Comparison of ENCODE assay signal across 9 cellular contexts in the genomic region with DNA sequence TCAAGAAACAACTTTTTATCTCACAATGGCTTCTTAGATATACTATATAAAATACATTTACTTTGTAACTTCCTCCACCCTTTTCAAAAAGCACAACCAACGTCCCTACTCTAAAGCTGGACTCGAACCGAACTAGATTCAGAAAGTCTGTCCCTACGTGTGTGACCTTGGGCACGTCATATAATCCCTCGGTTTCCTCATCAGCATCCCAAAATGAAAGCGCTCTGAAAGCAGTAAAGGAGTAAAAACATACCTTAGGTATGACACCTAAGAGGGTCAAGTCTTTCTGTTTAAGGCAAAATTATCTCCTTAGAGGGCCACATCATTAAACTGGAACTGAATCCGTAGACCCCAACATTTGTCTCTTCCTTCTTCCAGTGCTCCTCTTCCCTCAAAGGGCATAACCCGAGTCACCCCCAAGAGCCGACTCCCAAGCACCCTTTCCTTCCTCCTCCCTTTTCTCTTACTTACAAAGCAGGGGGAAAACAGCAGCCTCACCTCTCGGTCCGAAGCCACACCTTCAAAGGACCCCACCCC. TPM values are rescaled to one million over a fixed set of nuclear protein-coding genes. Genes with fewer than 3 reads are reported as not detected.
DNase-seq lines count a peak whose midpoint lies in the region; ATAC-seq and TF ChIP-seq lines count a peak whose summit lies in the region.
"Had no signal": no experiment of that assay in that cellular context is flagged by ENCODE, and none has a peak within 500 bp of the region (broad histone marks: within the 10 kb centered on the region; RNA-seq: fewer than 3 reads in every experiment).

No MANE protein-coding gene starts in this region.

- H3K4me1 ChIP-seq in SJCRH30 (0 out of 2 replicates have a peak, but pooled peaks cover 2% of the 10 kb centered on the region), gastroesophageal sphincter (peaks cover 0 to 44% (median 4%) of the 10 kb centered on the region in 3 donors)

- no peak for TF ChIP-seq POLR2A in gastroesophageal sphincter (IDR thresholded peaks at IDR 0.05)

- no peak overlapping the region for H3K4me3 Mint-ChIP-seq in stimulated activated effector memory CD8-positive, alpha-beta T cell treated with anti-CD3 and anti-CD28 coated beads, Interleukin-12 subunit alpha, Interleukin-12 subunit beta, amount 100 ng/mL, for 72 hours
- H3K4me3 Mint-ChIP-seq: naive B cell had no signal

- H3K27ac Mint-ChIP-seq in stimulated activated effector memory CD8-positive, alpha-beta T cell treated with anti-CD3 and anti-CD28 coated beads, Interleukin-12 subunit alpha, Interleukin-12 subunit beta, amount 100 ng/mL, for 72 hours: no peak overlapping the region
- H3K27ac Mint-ChIP-seq: naive B cell had no signal

- H3K27me3 ChIP-seq in SJCRH30 (no peaks in the 10 kb centered on the region), gastroesophageal sphincter (no peaks in the 10 kb centered on the region)

- no peaks in the 10 kb centered on the region for H3K9me3 Mint-ChIP-seq in stimulated activated effector memory CD8-positive, alpha-beta T cell treated with anti-CD3 and anti-CD28 coated beads, Interleukin-12 subunit alpha, Interleukin-12 subunit beta, amount 100 ng/mL, for 72 hours
- H3K9me3 Mint-ChIP-seq: naive B cell had no signal

- peak overlapping the region; percentile 83 for H3K27ac ChIP-seq in SJCRH30
- peak overlapping the region; percentile 78 to 95 (median 94) for H3K27ac ChIP-seq in gastroesophageal sphincter

- DNase-seq in NCI-H2196 (lab: John Stamatoyannopoulos, UW; ENCODE audit: unreplicated experiment) (peak; percentile 45), NCI-H2196 treated with DMSO at 0.1 percent for 48 hours (lab: John Stamatoyannopoulos, UW; ENCODE audit: unreplicated experiment) (no peak), SJCRH30 (no peak), stromal cell of bone marrow (ENCODE audit: low read depth) (peak; percentile 2)
- no peak for DNase-seq in stimulated activated effector memory CD8-positive, alpha-beta T cell treated with anti-CD3 and anti-CD28 coated beads, Interleukin-12 subunit alpha, Interleukin-12 subunit beta, amount 100 ng/mL, for 72 hours (ENCODE audit: low spot score in 2 of 2)

- TF ChIP-seq EP300 in gastroesophageal sphincter (IDR thresholded peaks at IDR 0.05): no peak

- WGBS in gastroesophageal sphincter (ENCODE audit: low coverage in 1 of 2), 2 donors: 0 to 1% methylated on average over 12 of the region's 12 CpGs

- peaks cover 32% of the 10 kb centered on the region for H3K4me1 Mint-ChIP-seq in stimulated activated effector memory CD8-positive, alpha-beta T cell treated with anti-CD3 and anti-CD28 coated beads, Interleukin-12 subunit alpha, Interleukin-12 subunit beta, amount 100 ng/mL, for 72 hours

- TF ChIP-seq CTCF in gastroesophageal sphincter (IDR thresholded peaks at IDR 0.05): no peak

- H3K36me3 Mint-ChIP-seq in stimulated activated effector memory CD8-positive, alpha-beta T cell treated with anti-CD3 and anti-CD28 coated beads, Interleukin-12 subunit alpha, Interleukin-12 subunit beta, amount 100 ng/mL, for 72 hours: peaks cover 9% of the 10 kb centered on the region
- H3K36me3 Mint-ChIP-seq: naive B cell had no signal

- H3K36me3 ChIP-seq in SJCRH30: no peaks in the 10 kb centered on the region
- no peaks in the 10 kb centered on the region for H3K36me3 ChIP-seq in gastroesophageal sphincter

- H3K9me3 ChIP-seq in SJCRH30 (replicated peaks): no peaks in the 10 kb centered on the region
- H3K9me3 ChIP-seq in gastroesophageal sphincter: no peaks in the 10 kb centered on the region

- H3K4me3 ChIP-seq in SJCRH30: peak overlapping the region; percentile 74
- peak overlapping the region; percentile 71 to 77 for H3K4me3 ChIP-seq in gastroesophageal sphincter

- ATAC-seq in gastroesophageal sphincter (no peak), HG03097 (IDR thresholded peaks at IDR 0.05; ENCODE audit: low FRiP score, unreplicated experiment) (no peak), HG02642 (IDR thresholded peaks at IDR 0.05; ENCODE audit: poor library complexity, unreplicated experiment) (no peak)
- ATAC-seq in stimulated activated effector memory CD8-positive, alpha-beta T cell treated with anti-CD3 and anti-CD28 coated beads, Interleukin-12 subunit alpha, Interleukin-12 subunit beta, amount 100 ng/mL, for 72 hours: no peak

RNA-seq across cellular contexts. Expression of gene PDCD10, which starts 0.7 kb away (rescaled TPM):
- total RNA-seq in SJCRH30 (2014; rRNA removed; shearing (Covaris generic)): 49.7 and 55.4 TPM in 2 replicates
- 10 to 100 TPM; 53.6 to 95.4 (median 68.5) TPM for total RNA-seq in gastroesophageal sphincter

RNA-seq across cellular contexts. Expression of gene SERPINI1, which starts 1.5 kb away (rescaled TPM):
- total RNA-seq in SJCRH30 (2014; rRNA removed; shearing (Covaris generic)): 0.23 and 0.40 TPM in 2 replicates
- 10 to 100 TPM in 1 of 4 donors, 1 to 10 TPM in 3; 1.6 to 13.1 (median 4.9) TPM for total RNA-seq in gastroesophageal sphincter

Comparison
In these comparisons a context has a peak if more than half of its experiments do, and no peak if none do; other contexts are left out.
1. DNase-seq: peak in NCI-H2196 (single experiment) and stromal cell of bone marrow (single experiment); none in NCI-H2196 treated with DMSO at 0.1 percent for 48 hours (single experiment), SJCRH30 (0 of 2) and stimulated activated effector memory CD8-positive, alpha-beta T cell treated with anti-CD3 and anti-CD28 coated beads, Interleukin-12 subunit alpha, Interleukin-12 subunit beta, amount 100 ng/mL, for 72 hours (0 of 2).